In genomic region chr2:197092431-197092830, GRCh38 we compare ENCODE assay signal across 1 cellular context.
TF ChIP-seq lines count a peak whose summit lies in the region.

No MANE protein-coding gene starts in this region.

TF ChIP-seq in SK-N-SH, 30 proteins besides CTCF, POLR2A, EP300 and RAD21 (continued from another document):
- TF ChIP-seq REST (IDR thresholded peaks at IDR 0.05; ENCODE audit: low read depth, low read length), result no peak
- TF ChIP-seq SMC3 (IDR thresholded peaks at IDR 0.05; ENCODE audit: low read depth, low read length), result no peak; the same call in 1 of the 2 replicates
- no peak for TF ChIP-seq MAX (IDR thresholded peaks at IDR 0.05; ENCODE audit: low read depth)
- peak; percentile 58; the same call in 1 of the 2 replicates for TF ChIP-seq SIN3A (IDR thresholded peaks at IDR 0.05; ENCODE audit: borderline replicate concordance, low read depth, low read length)
- TF ChIP-seq POLR2AphosphoS5 (IDR thresholded peaks at IDR 0.05; ENCODE audit: low read depth, low read length), result peak; percentile 49; the same call in 1 of the 2 replicates
- TF ChIP-seq TEAD4 (IDR thresholded peaks at IDR 0.05; ENCODE audit: borderline replicate concordance, insufficient read depth), result peak; percentile 62; the same call in 1 of the 2 replicates
- TF ChIP-seq RCOR1 (IDR thresholded peaks at IDR 0.05; ENCODE audit: low read length), result peak; percentile 98
- no peak for TF ChIP-seq ELF1 (IDR thresholded peaks at IDR 0.05)
- TF ChIP-seq MXI1 (IDR thresholded peaks at IDR 0.05; ENCODE audit: low read depth, low read length), result peak; percentile 76; the same call in 1 of the 2 replicates
